8 cellular contexts compared by ENCODE assay signal in the genomic region with DNA sequence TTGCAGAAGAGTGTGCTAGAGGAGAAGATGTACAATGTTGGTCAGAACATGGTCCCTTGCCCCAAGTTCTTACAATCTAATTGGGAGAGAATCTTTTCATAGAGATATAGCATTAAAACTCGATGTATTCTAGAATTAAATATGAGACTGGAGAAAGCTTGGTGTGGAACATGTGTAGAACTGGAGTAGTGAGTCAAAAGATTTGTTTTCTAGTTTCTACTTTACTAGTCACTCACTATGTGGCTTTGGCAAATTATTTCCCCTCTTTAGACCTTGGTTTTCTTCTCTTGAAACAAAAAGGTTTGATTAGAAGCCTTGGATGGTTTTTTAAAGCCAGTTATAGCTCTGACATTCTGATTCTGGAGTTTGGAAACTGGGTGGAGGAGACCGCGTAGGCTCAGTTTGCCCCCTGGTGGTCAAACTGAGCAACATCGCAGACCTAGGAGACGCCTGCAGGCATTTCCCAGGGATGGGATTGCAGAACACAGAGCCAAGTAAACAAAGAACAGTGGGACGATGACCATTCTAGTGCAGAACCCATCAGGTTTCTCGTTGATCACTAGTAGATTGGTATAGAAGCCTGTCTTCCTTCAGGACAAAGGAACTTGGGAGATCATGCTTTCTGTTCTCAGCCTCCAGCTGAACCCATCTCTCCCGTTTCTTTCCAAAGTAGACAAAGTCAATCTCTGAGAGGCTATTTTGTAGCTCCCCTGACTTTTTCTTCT. TPM values are rescaled to one million over a fixed set of nuclear protein-coding genes. Genes with fewer than 3 reads are reported as not detected.
DNase-seq lines count a peak whose midpoint lies in the region; ATAC-seq, FAIRE-seq and TF ChIP-seq lines count a peak whose summit lies in the region.

No MANE protein-coding gene starts in this region.

- no peak overlapping the region for H3K27ac Mint-ChIP-seq in activated naive CD8-positive, alpha-beta T cell treated with anti-CD3 and anti-CD28 coated beads, Interleukin-2, amount 50 U/mL, for 24 hours

- no peaks in the 10 kb centered on the region for H3K36me3 ChIP-seq in PC-9 (ENCODE audit: low read depth)
- no peaks in the 10 kb centered on the region for H3K36me3 ChIP-seq in heart right ventricle

- no peak for FAIRE-seq in D721Med (lab: Jason Lieb, UNC)

- CTCF ChIA-PET in PC-9 (lab: Charles Lee), result interaction anchor here (0.5 to 2.5 kb wide), 9 partner anchors 8 to 476 kb away, joined by 3 to 24 read pairs (median 4); no protein-coding TSS in a partner anchor

- ATAC-seq in HG02798 (IDR thresholded peaks at IDR 0.05; ENCODE audit: poor library complexity, unreplicated experiment) (peak; percentile 58), heart right ventricle (peak; percentile 57 to 93 (median 88)), sciatic nerve (peak; percentile 91), HG02852 (IDR thresholded peaks at IDR 0.05; ENCODE audit: unreplicated experiment) (no peak), HG03135 (IDR thresholded peaks at IDR 0.05; ENCODE audit: unreplicated experiment) (no peak)
- ATAC-seq in activated naive CD8-positive, alpha-beta T cell treated with anti-CD3 and anti-CD28 coated beads, Interleukin-2, amount 50 U/mL, for 24 hours, result peak; percentile 85

- no peaks in the 10 kb centered on the region for H4K20me1 ChIP-seq in PC-9 (ENCODE audit: insufficient read depth)

- H3K27ac ChIP-seq in PC-9 (no peak overlapping the region), heart right ventricle (no peak overlapping the region)

- no peak overlapping the region for H2AFZ ChIP-seq in PC-9

- H3K9me3 ChIP-seq in PC-9 (ENCODE audit: insufficient read depth, low read depth) (no peaks in the 10 kb centered on the region; the same call in 1 of the 2 replicates), heart right ventricle (no peaks in the 10 kb centered on the region)

- no peaks in the 10 kb centered on the region for H3K79me2 ChIP-seq in PC-9 (ENCODE audit: low read depth)

- H3K4me1 ChIP-seq in PC-9 (replicated peaks; ENCODE audit: insufficient read depth) (0 out of 2 replicates have a peak, but pooled peaks cover 4% of the 10 kb centered on the region), heart right ventricle (no peaks in the 10 kb centered on the region)

- no peaks in the 10 kb centered on the region for H3K36me3 Mint-ChIP-seq in activated naive CD8-positive, alpha-beta T cell treated with anti-CD3 and anti-CD28 coated beads, Interleukin-2, amount 50 U/mL, for 24 hours (ENCODE audit: low read depth)

- WGBS in heart right ventricle, 2 donors, result 22 to 24% methylated on average over 8 of the region's 8 CpGs

- intact Hi-C loops in PC-9 (cut with micrococcal nuclease; ENCODE audit: unreplicated experiment) (loop anchor here (2.0 to 10.0 kb wide), 3 partner anchors 107 to 485 kb away; no protein-coding TSS in a partner anchor), heart right ventricle (cut with DNase I) (loop anchor here in 4 of 10 donors (5.0 to 10.0 kb wide), 5 partner anchors 37 to 292 kb away; a partner anchor contains a TSS), sciatic nerve (cut with DNase I) (loop anchor here (10.0 kb wide), 1 partner anchor 135 kb away; no protein-coding TSS in a partner anchor)

- H3K27me3 Mint-ChIP-seq in activated naive CD8-positive, alpha-beta T cell treated with anti-CD3 and anti-CD28 coated beads, Interleukin-2, amount 50 U/mL, for 24 hours, result peaks cover 24% of the 10 kb centered on the region

- TF ChIP-seq CTCF in D721Med (IDR thresholded peaks at IDR 0.05; ENCODE audit: insufficient read depth, missing control alignments) (peak; percentile 88), PC-9 (conservative IDR thresholded peaks at IDR 0.05) (peak; percentile 98), heart right ventricle (IDR thresholded peaks at IDR 0.05) (peak; percentile 70 to 94 (median 89))

- H3K4me3 ChIP-seq in PC-9 (no peak overlapping the region), heart right ventricle (no peak overlapping the region)

- no peak overlapping the region for H3K4me3 Mint-ChIP-seq in activated naive CD8-positive, alpha-beta T cell treated with anti-CD3 and anti-CD28 coated beads, Interleukin-2, amount 50 U/mL, for 24 hours

- H3K4me1 Mint-ChIP-seq in activated naive CD8-positive, alpha-beta T cell treated with anti-CD3 and anti-CD28 coated beads, Interleukin-2, amount 50 U/mL, for 24 hours, result peaks cover 3% of the 10 kb centered on the region

- H3F3A ChIP-seq in PC-9 (ENCODE audit: insufficient read depth, low read depth), result peaks cover 4% of the 10 kb centered on the region; the same call in 1 of the 2 replicates

- H3K27me3 ChIP-seq in PC-9 (ENCODE audit: insufficient read depth, low read depth) (no peaks in the 10 kb centered on the region), heart right ventricle (peaks cover 0 to 9% (median 4%) of the 10 kb centered on the region in 7 donors)

- H3K9me2 ChIP-seq in PC-9 (ENCODE audit: insufficient read depth), result no peaks in the 10 kb centered on the region

- POLR2A ChIA-PET in PC-9 (lab: Charles Lee; ENCODE audit: unreplicated experiment), result interaction anchor here (0.6 kb wide), 1 partner anchor 128 kb away, joined by 5 read pairs; no protein-coding TSS in a partner anchor

- DNase-seq in D721Med (ENCODE audit: insufficient read length, low spot score) (no peak), PC-9 (peak; percentile 58 to 66), heart right ventricle (peak in 1 of 2 donors; percentile 28), sciatic nerve (ENCODE audit: low spot score) (no peak)
- peak; percentile 35 for DNase-seq in activated naive CD8-positive, alpha-beta T cell treated with anti-CD3 and anti-CD28 coated beads, Interleukin-2, amount 50 U/mL, for 24 hours

- no TSS peak for BruUV-seq in PC-9 (replicated peaks; lab: Mats Ljungman, UMichigan)

- no peak overlapping the region for H3K4me2 ChIP-seq in PC-9

- no peaks in the 10 kb centered on the region for H3K9me3 Mint-ChIP-seq in activated naive CD8-positive, alpha-beta T cell treated with anti-CD3 and anti-CD28 coated beads, Interleukin-2, amount 50 U/mL, for 24 hours

RNA-seq across cellular contexts. Expression of a gene that starts 8.5 kb away (rescaled TPM):
- total RNA-seq in PC-9 (2021) (not detected in 2 replicates), heart right ventricle (10 to 100 TPM in 3 of 10 donors, 1 to 10 TPM in 6, under 1 TPM in 1; 1.00 to 19.7 (median 6.7) TPM), sciatic nerve (0.89 TPM)
- 1 to 10 TPM; 4.0 to 8.4 TPM for polyA plus RNA-seq in heart right ventricle

RNA-seq across cellular contexts. Expression of a gene that starts 8.9 kb away (rescaled TPM):
- total RNA-seq in PC-9 (2021) (30.8 and 36.5 TPM in 2 replicates), heart right ventricle (10 to 100 TPM in 9 of 10 donors, 1 to 10 TPM in 1; 9.0 to 14.0 (median 11.2) TPM), sciatic nerve (23.8 TPM)
- 1 to 10 TPM; 2.3 to 2.4 TPM for polyA plus RNA-seq in heart right ventricle

Comparison
In these comparisons a context has a peak if more than half of its experiments do, and no peak if none do; other contexts are left out.
1. DNase-seq: peak in PC-9 (2 of 2) and activated naive CD8-positive, alpha-beta T cell treated with anti-CD3 and anti-CD28 coated beads, Interleukin-2, amount 50 U/mL, for 24 hours (single experiment); none in D721Med (single experiment) and sciatic nerve (single experiment).
2. ATAC-seq: peak in HG02798 (single experiment), activated naive CD8-positive, alpha-beta T cell treated with anti-CD3 and anti-CD28 coated beads, Interleukin-2, amount 50 U/mL, for 24 hours (single experiment), heart right ventricle (8 of 8) and sciatic nerve (single experiment); none in HG02852 (single experiment) and HG03135 (single experiment).
3. Peak in every context shown above with its lines, with median percentiles within 50 percentile points of each other: CTCF ChIP-seq.